Comparison of ENCODE assay signal across 23 cellular contexts in genomic region chr17:80588687-80589086, GRCh38. TPM values are rescaled to one million over a fixed set of nuclear protein-coding genes. Genes with fewer than 3 reads are reported as not detected.
DNase-seq lines count a peak whose midpoint lies in the region; ATAC-seq, FAIRE-seq and TF ChIP-seq lines count a peak whose summit lies in the region.
"Had no signal": no experiment of that assay in that cellular context is flagged by ENCODE, and none has a peak within 500 bp of the region (broad histone marks: within the 10 kb centered on the region; RNA-seq: fewer than 3 reads in every experiment).

No MANE protein-coding gene starts in this region.

- peaks cover 35 to 82% of the 10 kb centered on the region in 2 experiments for H3K79me1 ChIP-seq in IMR-90 (ENCODE audit: low read depth in 1 of 2, low read length in 2 of 2)

- no peak overlapping the region for H3K4ac ChIP-seq in IMR-90 (ENCODE audit: low read depth, low read length)

- no TSS peak for BruUV-seq in IMR-90 (replicated peaks; lab: Mats Ljungman, UMichigan)

- no peak overlapping the region for H2AK9ac ChIP-seq in IMR-90 (replicated peaks; ENCODE audit: low read depth, low read length, poor library complexity)

- TF ChIP-seq POLR2A in IMR-90 (IDR thresholded peaks at IDR 0.05; ENCODE audit: low read depth, low read length) = no peak

- peak overlapping the region; percentile 28 for H2BK5ac ChIP-seq in IMR-90 (ENCODE audit: low read depth, low read length, poor library complexity, severe bottlenecking)

- H3K56ac ChIP-seq in IMR-90 (ENCODE audit: extremely low read depth, insufficient read depth, low read length) = no peak overlapping the region

- TF ChIP-seq RAD21 in IMR-90 (IDR thresholded peaks at IDR 0.05; ENCODE audit: low read length) = no peak

- H3K4me2 ChIP-seq in IMR-90 (ENCODE audit: low read depth, low read length) = peak overlapping the region; percentile 38; the same call in 1 of the 2 replicates
- H3K4me2 ChIP-seq: BLaER1, GM23338 had no signal

- no peak overlapping the region for H4K8ac ChIP-seq in IMR-90 (ENCODE audit: low read depth in 2 of 2, low read length in 2 of 2)

- ATAC-seq in activated T-cell treated with anti-CD3 and anti-CD28 coated beads, Interleukin-2, amount 50 U/mL, for 72 hours (replicated peaks in 1 of 2) = no peak
- ATAC-seq in IMR-90 (ENCODE audit: low read depth) (no peak), pancreas (no peak)
- ATAC-seq: GM23338 had no signal

- H3K14ac ChIP-seq in IMR-90 (replicated peaks; ENCODE audit: low read depth, low read length) = no peak overlapping the region; the same call in 1 of the 2 replicates

- H3K4me1 ChIP-seq in IMR-90 (ENCODE audit: control insufficient read depth, insufficient read depth, low read length) (peaks cover 18% of the 10 kb centered on the region), pancreas (no peaks in the 10 kb centered on the region)

- WGBS in IMR-90 (ENCODE audit: extremely low coverage in 2 of 2, insufficient read length in 1 of 2), 2 experiments = no CpG with 5 or more reads among the region's 2 CpGs
- 62 to 70% methylated on average over 2 of the region's 2 CpGs for WGBS in pancreas, 2 donors

- no peaks in the 10 kb centered on the region for H3K9me3 Mint-ChIP-seq in activated T-cell treated with anti-CD3 and anti-CD28 coated beads, Interleukin-2, amount 50 U/mL, for 72 hours
- H3K9me3 Mint-ChIP-seq in progenitor cell of endocrine pancreas (ENCODE audit: low read depth) = no peaks in the 10 kb centered on the region
- H3K9me3 Mint-ChIP-seq in type B pancreatic cell = no peaks in the 10 kb centered on the region
- no peaks in the 10 kb centered on the region for H3K9me3 Mint-ChIP-seq in activated CD4-positive, alpha-beta memory T cell treated with anti-CD3 and anti-CD28 coated beads, Interleukin-2, amount 10 ng/mL, durations not matched to agents 7 days and 5 days
- H3K9me3 Mint-ChIP-seq: CD4-positive, CD25-positive, alpha-beta regulatory T cell; GM23338; H9 had no signal

- dilution Hi-C loops in IMR-90 (cut with HindIII; ENCODE audit: low sequenced_read_pairs, unreplicated experiment) = no loop called here

- no peak overlapping the region for H3K9ac ChIP-seq in IMR-90 (ENCODE audit: low read depth, low read length)
- H3K9ac ChIP-seq: BLaER1 had no signal

- no peak overlapping the region for H2AFZ ChIP-seq in IMR-90 (replicated peaks; ENCODE audit: low read length, poor library complexity)
- H2AFZ ChIP-seq: GM23338 had no signal

- H3K36me3 ChIP-seq in IMR-90 (ENCODE audit: control insufficient read depth, insufficient read depth, low read length) (no peaks in the 10 kb centered on the region), pancreas (no peaks in the 10 kb centered on the region)

- CTCF ChIA-PET in IMR-90 (lab: Yijun Ruan, JAX) = no interaction called here
- CTCF ChIA-PET in activated CD4-positive, alpha-beta memory T cell treated with anti-CD3 and anti-CD28 coated beads, Interleukin-2, amount 10 ng/mL, durations not matched to agents 7 days and 5 days (lab: Charles Lee) = interaction anchor here (1.6 kb wide), 1 partner anchor 13 kb away, joined by 5 read pairs; no protein-coding TSS in a partner anchor

- DNase-seq in activated T-cell treated with anti-CD3 and anti-CD28 coated beads, Interleukin-2, amount 50 U/mL, for 72 hours = no peak
- DNase-seq in activated T-cell treated with anti-CD3 and anti-CD28 coated beads, Interleukin-2, amount 50 U/mL, for 48 hours = no peak
- DNase-seq in IMR-90 (no peak), epidermal melanocyte (ENCODE audit: insufficient read length, low spot score) (peak; percentile 18), progenitor cell of endocrine pancreas (ENCODE audit: low spot score, unreplicated experiment) (no peak), pancreas (no peak), type B pancreatic cell (ENCODE audit: extremely low spot score, unreplicated experiment) (no peak)
- DNase-seq in activated CD4-positive, alpha-beta memory T cell treated with anti-CD3 and anti-CD28 coated beads, Interleukin-2, amount 10 ng/mL, durations not matched to agents 7 days and 5 days = no peak
- DNase-seq: 8988T; CD4-positive, CD25-positive, alpha-beta regulatory T cell; DMS53; H9; NCI-H1092; NCI-H1417 treated with DMSO at 0.1 percent for 48 hours; NCI-H1694 treated with DMSO at 0.1 percent for 48 hours; NCI-H2081; NCI-H2227 treated with DMSO at 0.1 percent for 48 hours; NCI-H69; Right ventricle myocardium superior; RPMI8226 had no signal

- TF ChIP-seq CTCF in IMR-90 (conservative IDR thresholded peaks at IDR 0.05; ENCODE audit: low read depth, low read length) = no peak
- no peak for TF ChIP-seq CTCF in progenitor cell of endocrine pancreas (IDR thresholded peaks at IDR 0.05; ENCODE audit: unreplicated experiment)
- TF ChIP-seq CTCF in pancreas (IDR thresholded peaks at IDR 0.05) = no peak
- no peak for TF ChIP-seq CTCF in type B pancreatic cell (conservative IDR thresholded peaks at IDR 0.05)

- in situ Hi-C loops in IMR-90 (cut with MboI; ENCODE audit: low sequenced_read_pairs) = no loop called here

- H3K4me1 Mint-ChIP-seq in activated T-cell treated with anti-CD3 and anti-CD28 coated beads, Interleukin-2, amount 50 U/mL, for 72 hours (ENCODE audit: low read depth) = peaks cover 77% of the 10 kb centered on the region
- H3K4me1 Mint-ChIP-seq in progenitor cell of endocrine pancreas (ENCODE audit: low read depth) = peaks cover 6% of the 10 kb centered on the region
- peaks cover 25% of the 10 kb centered on the region for H3K4me1 Mint-ChIP-seq in type B pancreatic cell (ENCODE audit: unreplicated experiment)
- peaks cover 38% of the 10 kb centered on the region for H3K4me1 Mint-ChIP-seq in activated CD4-positive, alpha-beta memory T cell treated with anti-CD3 and anti-CD28 coated beads, Interleukin-2, amount 10 ng/mL, durations not matched to agents 7 days and 5 days

- no peak overlapping the region for H4K91ac ChIP-seq in IMR-90 (ENCODE audit: insufficient read depth, low read depth, low read length)

- H3K4me3 ChIP-seq in IMR-90 (ENCODE audit: insufficient read depth, low read depth, low read length) (no peak overlapping the region), pancreas (no peak overlapping the region)
- H3K4me3 ChIP-seq: BLaER1, GM23338 had no signal

- no peak overlapping the region for H2BK15ac ChIP-seq in IMR-90 (ENCODE audit: low read depth, low read length)

- FAIRE-seq in pancreas (lab: Jason Lieb, UNC) = no peak
- FAIRE-seq: D721Med had no signal

- H3K36me3 Mint-ChIP-seq in activated T-cell treated with anti-CD3 and anti-CD28 coated beads, Interleukin-2, amount 50 U/mL, for 72 hours (ENCODE audit: insufficient read depth in 2 of 2) = no peaks in the 10 kb centered on the region
- H3K36me3 Mint-ChIP-seq in progenitor cell of endocrine pancreas (ENCODE audit: insufficient read depth) (no peaks in the 10 kb centered on the region), type B pancreatic cell (peaks cover 5% of the 10 kb centered on the region)
- peaks cover 5% of the 10 kb centered on the region for H3K36me3 Mint-ChIP-seq in activated CD4-positive, alpha-beta memory T cell treated with anti-CD3 and anti-CD28 coated beads, Interleukin-2, amount 10 ng/mL, durations not matched to agents 7 days and 5 days (ENCODE audit: low read depth)

- intact Hi-C loops in IMR-90 (cut with micrococcal nuclease) (loop anchor here (5.0 kb wide), 1 partner anchor 269 kb away; no protein-coding TSS in a partner anchor), pancreas (cut with DNase I) (no loop called here)

- H3K27ac Mint-ChIP-seq in activated T-cell treated with anti-CD3 and anti-CD28 coated beads, Interleukin-2, amount 50 U/mL, for 72 hours = peak overlapping the region; percentile 80
- H3K27ac Mint-ChIP-seq in progenitor cell of endocrine pancreas (peak overlapping the region; percentile 79), type B pancreatic cell (no peak overlapping the region)
- H3K27ac Mint-ChIP-seq in activated CD4-positive, alpha-beta memory T cell treated with anti-CD3 and anti-CD28 coated beads, Interleukin-2, amount 10 ng/mL, durations not matched to agents 7 days and 5 days = no peak overlapping the region

- H2BK120ac ChIP-seq in IMR-90 (ENCODE audit: low read depth, low read length) = no peak overlapping the region

- no peak overlapping the region for H2AK5ac ChIP-seq in IMR-90 (ENCODE audit: low read depth, low read length)

- H3K27me3 Mint-ChIP-seq in activated T-cell treated with anti-CD3 and anti-CD28 coated beads, Interleukin-2, amount 50 U/mL, for 72 hours (ENCODE audit: low read depth) = no peaks in the 10 kb centered on the region
- H3K27me3 Mint-ChIP-seq in progenitor cell of endocrine pancreas (no peaks in the 10 kb centered on the region), type B pancreatic cell (no peaks in the 10 kb centered on the region)
- H3K27me3 Mint-ChIP-seq in activated CD4-positive, alpha-beta memory T cell treated with anti-CD3 and anti-CD28 coated beads, Interleukin-2, amount 10 ng/mL, durations not matched to agents 7 days and 5 days = no peaks in the 10 kb centered on the region
- H3K27me3 Mint-ChIP-seq: CD4-positive, CD25-positive, alpha-beta regulatory T cell had no signal

- no peak overlapping the region for H3K18ac ChIP-seq in IMR-90 (ENCODE audit: low read depth, low read length)

- POLR2A ChIA-PET in IMR-90 (lab: Charles Lee; ENCODE audit: unreplicated experiment) = no interaction called here
- POLR2A ChIA-PET in activated CD4-positive, alpha-beta memory T cell treated with anti-CD3 and anti-CD28 coated beads, Interleukin-2, amount 10 ng/mL, durations not matched to agents 7 days and 5 days (lab: Charles Lee) = no interaction called here

- H3K9me3 ChIP-seq in IMR-90 (ENCODE audit: control insufficient read depth, insufficient read depth, low read length) = no peaks in the 10 kb centered on the region
- H3K9me3 ChIP-seq in pancreas = no peaks in the 10 kb centered on the region
- H3K9me3 ChIP-seq: BLaER1 had no signal

- no peak overlapping the region for H3K4me3 Mint-ChIP-seq in activated T-cell treated with anti-CD3 and anti-CD28 coated beads, Interleukin-2, amount 50 U/mL, for 72 hours
- no peak overlapping the region for H3K4me3 Mint-ChIP-seq in progenitor cell of endocrine pancreas (ENCODE audit: low read depth)
- H3K4me3 Mint-ChIP-seq in type B pancreatic cell = no peak overlapping the region
- H3K4me3 Mint-ChIP-seq in activated CD4-positive, alpha-beta memory T cell treated with anti-CD3 and anti-CD28 coated beads, Interleukin-2, amount 10 ng/mL, durations not matched to agents 7 days and 5 days = no peak overlapping the region
- H3K4me3 Mint-ChIP-seq: CD4-positive, CD25-positive, alpha-beta regulatory T cell; GM23338; H9 had no signal

- H3K23ac ChIP-seq in IMR-90 (ENCODE audit: low read depth, low read length) = 0 out of 2 replicates have a peak overlapping the region, but pooled peaks have one; percentile 7

- no peak overlapping the region for H2BK20ac ChIP-seq in IMR-90 (ENCODE audit: low read depth, low read length)

- H3K27me3 ChIP-seq in IMR-90 (ENCODE audit: control insufficient read depth, insufficient read depth, low read length) = no peaks in the 10 kb centered on the region
- H3K27me3 ChIP-seq in pancreas = no peaks in the 10 kb centered on the region
- H3K27me3 ChIP-seq: BLaER1 had no signal

- H4K20me1 ChIP-seq in IMR-90 (ENCODE audit: insufficient read depth, low read length) = peaks cover 4% of the 10 kb centered on the region; the same call in 1 of the 2 replicates

- H4K5ac ChIP-seq in IMR-90 (ENCODE audit: low read depth, low read length) = no peak overlapping the region

- peaks cover 12% of the 10 kb centered on the region for H3K9me1 ChIP-seq in IMR-90 (ENCODE audit: insufficient read depth, low read length)

- H3K27ac ChIP-seq in IMR-90 (ENCODE audit: insufficient read depth, low read length) (peak overlapping the region; percentile 53; the same call in 1 of the 2 replicates), pancreas (no peak overlapping the region)
- H3K27ac ChIP-seq: BLaER1 had no signal

RNA-seq across cellular contexts. Expression of gene RPTOR, which starts 44.0 kb away (rescaled TPM):
- total RNA-seq in activated T-cell treated with anti-CD3 and anti-CD28 coated beads, Interleukin-2, amount 50 U/mL, for 72 hours = 10 to 100 TPM; 50.8 to 62.0 TPM
- total RNA-seq in IMR-90 (2012; rRNA removed) (10.8 and 11.1 TPM in 2 replicates), progenitor cell of endocrine pancreas (39.9 and 40.0 TPM in 2 replicates), pancreas (10 to 100 TPM; 10.1 to 18.9 (median 13.2) TPM), type B pancreatic cell (ENCODE audit: low replicate concordance) (29.3 and 39.8 TPM in 2 replicates)
- polyA plus RNA-seq in IMR-90 (2012; rRNA removed) (14.7 and 15.8 TPM in 2 replicates), pancreas (10 to 100 TPM in 1 of 2 donors, 1 to 10 TPM in 1; 5.0 to 16.3 TPM)
- 12.8 and 14.6 TPM in 2 replicates for polyA plus RNA-seq in IMR-90 (2012; cell fraction: cytosol; rRNA removed)
- polyA plus RNA-seq in IMR-90 (2012; cell fraction: nucleus; rRNA removed; ENCODE audit: low replicate concordance) = 12.4 and 24.1 TPM in 2 replicates
- 10 to 100 TPM; 88.9 to 91.8 TPM for total RNA-seq in activated CD4-positive, alpha-beta memory T cell treated with anti-CD3 and anti-CD28 coated beads, Interleukin-2, amount 10 ng/mL, durations not matched to agents 7 days and 5 days

Comparison
In these comparisons a context has a peak if more than half of its experiments do, and no peak if none do; other contexts are left out.
1. H3K27ac Mint-ChIP-seq: peak in activated T-cell treated with anti-CD3 and anti-CD28 coated beads, Interleukin-2, amount 50 U/mL, for 72 hours (single experiment) and progenitor cell of endocrine pancreas (single experiment); none in type B pancreatic cell (single experiment) and activated CD4-positive, alpha-beta memory T cell treated with anti-CD3 and anti-CD28 coated beads, Interleukin-2, amount 10 ng/mL, durations not matched to agents 7 days and 5 days (single experiment).